ENCODE assay signal across 1 cellular context in genomic region chr20:45902199-45902701, GRCh38.
TF ChIP-seq lines count a peak whose summit lies in the region.

No MANE protein-coding gene starts in this region.

TF ChIP-seq in HepG2, 621 proteins besides CTCF, POLR2A, EP300 and RAD21 (continues in another document):
- no peak for TF ChIP-seq THAP8 (CRISPR knock-in tag; IDR thresholded peaks at IDR 0.05; ENCODE audit: borderline replicate concordance)
- TF ChIP-seq ZNF292 (CRISPR knock-in tag; IDR thresholded peaks at IDR 0.05; ENCODE audit: borderline replicate concordance, low read depth) = no peak
- peak; percentile 19; the same call in 1 of the 2 replicates for TF ChIP-seq ZC3H4 (CRISPR knock-in tag; IDR thresholded peaks at IDR 0.05; ENCODE audit: borderline replicate concordance)
- no peak for TF ChIP-seq RBAK (CRISPR knock-in tag; IDR thresholded peaks at IDR 0.05)
- TF ChIP-seq ZBTB7A (CRISPR knock-in tag; IDR thresholded peaks at IDR 0.05) = 0 out of 2 replicates have a peak, but pooled peaks have one; percentile 25
- peak; percentile 55 for TF ChIP-seq AGO1 (IDR thresholded peaks at IDR 0.05; ENCODE audit: low read depth, low read length, poor library complexity, severe bottlenecking)
- no peak for TF ChIP-seq FOXA3 (CRISPR knock-in tag; IDR thresholded peaks at IDR 0.05)
- TF ChIP-seq ZNF687 (CRISPR knock-in tag; IDR thresholded peaks at IDR 0.05) = peak; percentile 27
- no peak for TF ChIP-seq SNAPC4 (CRISPR knock-in tag; IDR thresholded peaks at IDR 0.05)
- no peak for TF ChIP-seq ZBTB21 (CRISPR knock-in tag; IDR thresholded peaks at IDR 0.05)
- TF ChIP-seq NR3C1 (CRISPR knock-in tag; IDR thresholded peaks at IDR 0.05) = 0 out of 2 replicates have a peak, but pooled peaks have one; percentile 51
- no peak for TF ChIP-seq ZNF720 (CRISPR knock-in tag; IDR thresholded peaks at IDR 0.05)
- no peak for TF ChIP-seq ZNF431 (CRISPR knock-in tag; IDR thresholded peaks at IDR 0.05; ENCODE audit: borderline replicate concordance, low read depth)
- no peak for TF ChIP-seq PATZ1 (CRISPR knock-in tag; IDR thresholded peaks at IDR 0.05)
- peak; percentile 75; the same call in 1 of the 2 replicates for TF ChIP-seq NRL (CRISPR knock-in tag; IDR thresholded peaks at IDR 0.05; ENCODE audit: borderline replicate concordance)
- no peak for TF ChIP-seq NCOA2 (CRISPR knock-in tag; IDR thresholded peaks at IDR 0.05)
- TF ChIP-seq ZNF784 (CRISPR knock-in tag; IDR thresholded peaks at IDR 0.05; ENCODE audit: borderline replicate concordance) = no peak
- TF ChIP-seq ZUFSP (CRISPR knock-in tag; IDR thresholded peaks at IDR 0.05; ENCODE audit: borderline replicate concordance) = 0 out of 2 replicates have a peak, but pooled peaks have one; percentile 9
- TF ChIP-seq E2F2 (CRISPR knock-in tag; IDR thresholded peaks at IDR 0.05; ENCODE audit: borderline replicate concordance) = no peak
- no peak for TF ChIP-seq CSRNP2 (CRISPR knock-in tag; conservative IDR thresholded peaks at IDR 0.05; ENCODE audit: low read depth)
- no peak for TF ChIP-seq TIGD3 (CRISPR knock-in tag; IDR thresholded peaks at IDR 0.05; ENCODE audit: borderline replicate concordance)
- TF ChIP-seq ZBTB2 (CRISPR knock-in tag; IDR thresholded peaks at IDR 0.05; ENCODE audit: low read depth) = no peak
- TF ChIP-seq ZNF768 (CRISPR knock-in tag; IDR thresholded peaks at IDR 0.05) = peak; percentile 52; the same call in 1 of the 2 replicates
- no peak for TF ChIP-seq ZNF614 (CRISPR knock-in tag; IDR thresholded peaks at IDR 0.05; ENCODE audit: borderline replicate concordance)
- TF ChIP-seq HNRNPL (IDR thresholded peaks at IDR 0.05; ENCODE audit: low read depth, low read length) = no peak
- no peak for TF ChIP-seq ZNF563 (CRISPR knock-in tag; IDR thresholded peaks at IDR 0.05)
- 0 out of 2 replicates have a peak, but pooled peaks have one; percentile 50 for TF ChIP-seq ZNF10 (CRISPR knock-in tag; IDR thresholded peaks at IDR 0.05; ENCODE audit: borderline replicate concordance, low read depth)
- TF ChIP-seq SMAD1 (CRISPR knock-in tag; IDR thresholded peaks at IDR 0.05; ENCODE audit: borderline replicate concordance, low read depth) = 0 out of 2 replicates have a peak, but pooled peaks have one; percentile 62
- 0 out of 2 replicates have a peak, but pooled peaks have one; percentile 34 for TF ChIP-seq ZBTB38 (CRISPR knock-in tag; IDR thresholded peaks at IDR 0.05)
- TF ChIP-seq THRA (CRISPR knock-in tag; IDR thresholded peaks at IDR 0.05; ENCODE audit: borderline replicate concordance) = no peak
- TF ChIP-seq NFATC3 (CRISPR knock-in tag; IDR thresholded peaks at IDR 0.05) = no peak
- TF ChIP-seq MTA1 (CRISPR knock-in tag; IDR thresholded peaks at IDR 0.05; ENCODE audit: borderline replicate concordance) = peak; percentile 32; the same call in 1 of the 2 replicates
